In genomic region chr16:31000671-31001382, GRCh38 we compare ENCODE assay signal across 21 cellular contexts. TPM values are rescaled to one million over a fixed set of nuclear protein-coding genes. Genes with fewer than 3 reads are reported as not detected.
DNase-seq lines count a peak whose midpoint lies in the region; ATAC-seq, FAIRE-seq and TF ChIP-seq lines count a peak whose summit lies in the region.
"Had no signal": no experiment of that assay in that cellular context is flagged by ENCODE, and none has a peak within 500 bp of the region (broad histone marks: within the 10 kb centered on the region; RNA-seq: fewer than 3 reads in every experiment).

No MANE protein-coding gene starts in this region.

- TF ChIP-seq CTCF in astrocyte (IDR thresholded peaks at IDR 0.05; ENCODE audit: insufficient read depth, low read depth, low read length) (no peak), epithelial cell of esophagus (IDR thresholded peaks at IDR 0.05; ENCODE audit: insufficient read depth, low read depth, low read length, missing control alignments) (no peak), vagina (IDR thresholded peaks at IDR 0.05) (no peak), psoas muscle (IDR thresholded peaks at IDR 0.05) (no peak), brain microvascular endothelial cell (IDR thresholded peaks at IDR 0.05; ENCODE audit: low read depth, low read length, missing control alignments) (no peak)

- intact Hi-C loops in vagina (cut with DNase I) = no loop called here
- intact Hi-C loops in psoas muscle (cut with DNase I) = no loop called here

- in situ Hi-C loops in brain microvascular endothelial cell (cut with HindIII; ENCODE audit: low pct_ligation_motif_present, low sequenced_read_pairs) = no loop called here

- H3K9me3 Mint-ChIP-seq in astrocyte (ENCODE audit: unreplicated experiment) = no peaks in the 10 kb centered on the region
- H3K9me3 Mint-ChIP-seq: CD14-positive monocyte; CD8-positive, alpha-beta T cell had no signal

- DNase-seq in astrocyte (ENCODE audit: low read depth) (no peak), epithelial cell of esophagus (ENCODE audit: low read depth) (peak; percentile 42), left lobe of liver (ENCODE audit: low spot score) (peak; percentile 65), vagina (ENCODE audit: extremely low spot score in 2 of 2) (no peak), psoas muscle (no peak), brain microvascular endothelial cell (no peak), middle frontal gyrus (ENCODE audit: extremely low spot score, low spot score) (no peak)
- DNase-seq: CD8-positive, alpha-beta T cell; COR-L47; DMS153; DMS79 treated with DMSO at 0.1 percent for 48 hours; EL; GM23248 had no signal

- H3K4me3 ChIP-seq in astrocyte (ENCODE audit: insufficient read depth, low read depth, low read length) = no peak overlapping the region
- no peak overlapping the region for H3K4me3 ChIP-seq in epithelial cell of esophagus (ENCODE audit: low read length)
- no peak overlapping the region for H3K4me3 ChIP-seq in vagina
- H3K4me3 ChIP-seq in psoas muscle = no peak overlapping the region
- no peak overlapping the region for H3K4me3 ChIP-seq in brain microvascular endothelial cell (ENCODE audit: low read depth, low read length)
- H3K4me3 ChIP-seq: A549, GM23248 had no signal

- H3K27me3 ChIP-seq in astrocyte (ENCODE audit: insufficient read depth, low read length) (no peaks in the 10 kb centered on the region), vagina (no peaks in the 10 kb centered on the region), psoas muscle (ENCODE audit: insufficient read depth in 3 of 3, low read length in 2 of 3) (no peaks in the 10 kb centered on the region), brain microvascular endothelial cell (replicated peaks) (no peaks in the 10 kb centered on the region)

- H2AFZ ChIP-seq in astrocyte (ENCODE audit: low read depth, low read length) = no peak overlapping the region
- H2AFZ ChIP-seq: GM23248 had no signal

- H3K27me3 Mint-ChIP-seq in astrocyte (ENCODE audit: low read depth, unreplicated experiment) = no peaks in the 10 kb centered on the region

- H3K9ac ChIP-seq in astrocyte (ENCODE audit: low read length) = no peak overlapping the region
- H3K9ac ChIP-seq: GM23248 had no signal

- H3K4me1 Mint-ChIP-seq in astrocyte (ENCODE audit: low read depth, unreplicated experiment) = peaks cover 52% of the 10 kb centered on the region

- peak overlapping the region; percentile 18 for H3K27ac Mint-ChIP-seq in astrocyte (ENCODE audit: unreplicated experiment)
- H3K27ac Mint-ChIP-seq: CD8-positive, alpha-beta T cell had no signal

- 80 to 88% (median 85%) methylated on average over 19 of the region's 19 CpGs for WGBS in psoas muscle, 3 donors

- H3K27ac ChIP-seq in astrocyte (ENCODE audit: low read depth, low read length) = no peak overlapping the region
- peak overlapping the region; percentile 2 for H3K27ac ChIP-seq in vagina
- no peak overlapping the region for H3K27ac ChIP-seq in psoas muscle
- H3K27ac ChIP-seq in brain microvascular endothelial cell = no peak overlapping the region
- H3K27ac ChIP-seq: HL-60 had no signal

- no peak for FAIRE-seq in astrocyte (lab: Jason Lieb, UNC)
- FAIRE-seq: A549, D721Med, G401.6, GM12891, H54 had no signal

- H3K79me2 ChIP-seq in astrocyte (ENCODE audit: insufficient read depth, low read length) = peaks cover 39% of the 10 kb centered on the region

- peaks cover 5% of the 10 kb centered on the region for H3K36me3 Mint-ChIP-seq in astrocyte (ENCODE audit: low read depth, unreplicated experiment)
- H3K36me3 Mint-ChIP-seq: CD14-positive monocyte; CD8-positive, alpha-beta T cell had no signal

- H3K36me3 ChIP-seq in astrocyte (ENCODE audit: insufficient read depth, low read length) = no peaks in the 10 kb centered on the region
- H3K36me3 ChIP-seq in vagina = no peaks in the 10 kb centered on the region
- no peaks in the 10 kb centered on the region for H3K36me3 ChIP-seq in psoas muscle (ENCODE audit: insufficient read depth in 1 of 2, low read depth in 1 of 2)
- H3K36me3 ChIP-seq in brain microvascular endothelial cell (replicated peaks) = no peaks in the 10 kb centered on the region

- H3K9me3 ChIP-seq in astrocyte (ENCODE audit: insufficient read depth, low read depth, low read length) (no peaks in the 10 kb centered on the region), vagina (no peaks in the 10 kb centered on the region), psoas muscle (no peaks in the 10 kb centered on the region)
- H3K9me3 ChIP-seq: A549 had no signal

- no peak overlapping the region for H3K4me2 ChIP-seq in astrocyte (ENCODE audit: low read length)
- H3K4me2 ChIP-seq: A549 had no signal

- H3K4me3 Mint-ChIP-seq in astrocyte (ENCODE audit: unreplicated experiment) = no peak overlapping the region
- H3K4me3 Mint-ChIP-seq: CD14-positive monocyte; CD8-positive, alpha-beta T cell had no signal

- ATAC-seq in left lobe of liver = no peak
- no peak for ATAC-seq in psoas muscle
- ATAC-seq: A549; CD8-positive, alpha-beta T cell; HCT116 had no signal

- H4K20me1 ChIP-seq in astrocyte (ENCODE audit: insufficient read depth, low read length) = peaks cover 11% of the 10 kb centered on the region

- TF ChIP-seq POLR2A in vagina (IDR thresholded peaks at IDR 0.05) = no peak

- H3K4me1 ChIP-seq in astrocyte (ENCODE audit: insufficient read depth, low read length) (peaks cover 38% of the 10 kb centered on the region), vagina (peaks cover 28% of the 10 kb centered on the region), psoas muscle (peaks cover 6% of the 10 kb centered on the region)

RNA-seq across cellular contexts. Expression of gene STX1B, which starts 9.6 kb away (rescaled TPM):
- total RNA-seq in astrocyte (10.7 and 11.0 TPM in 2 replicates), left lobe of liver (4.2 TPM), vagina (4.7 TPM), psoas muscle (under 1 TPM in 3 of 4 donors, not detected in 1; 0.11 to 0.64 (median 0.26) TPM)
- polyA plus RNA-seq in psoas muscle = under 1 TPM; 0.04 to 0.14 (median 0.05) TPM
- polyA plus RNA-seq: CD14-positive monocyte had no signal

RNA-seq across cellular contexts. Expression of gene HSD3B7, which starts 15.8 kb away (rescaled TPM):
- total RNA-seq in astrocyte (8.3 and 9.0 TPM in 2 replicates), left lobe of liver (71.5 TPM), vagina (14.5 TPM), psoas muscle (10 to 100 TPM in 1 of 4 donors, 1 to 10 TPM in 3; 3.2 to 12.8 (median 5.4) TPM)
- 1 to 10 TPM; 3.5 to 4.9 (median 4.1) TPM for polyA plus RNA-seq in psoas muscle

RNA-seq across cellular contexts. Expression of gene STX4, which starts 32.5 kb away (rescaled TPM):
- total RNA-seq in astrocyte = 54.9 and 56.0 TPM in 2 replicates
- total RNA-seq in left lobe of liver = 24.6 TPM
- total RNA-seq in vagina = 42.5 TPM
- total RNA-seq in psoas muscle = 10 to 100 TPM; 47.6 to 57.8 (median 51.6) TPM
- 100 to 1,000 TPM in 1 of 3 donors, 10 to 100 TPM in 2; 61.8 to 123 (median 83.3) TPM for polyA plus RNA-seq in psoas muscle

RNA-seq across cellular contexts. Expression of gene SETD1A, which starts 43.3 kb away (rescaled TPM):
- total RNA-seq in astrocyte (15.4 and 18.7 TPM in 2 replicates), left lobe of liver (8.2 TPM), vagina (10.6 TPM), psoas muscle (10 to 100 TPM; 13.3 to 19.0 (median 16.2) TPM)
- polyA plus RNA-seq in psoas muscle = 10 to 100 TPM in 1 of 3 donors, 1 to 10 TPM in 2; 7.9 to 15.9 (median 9.4) TPM

RNA-seq across cellular contexts. Expression of gene ORAI3, which starts 52.0 kb away (rescaled TPM):
- total RNA-seq in astrocyte (21.1 and 22.6 TPM in 2 replicates), left lobe of liver (51.3 TPM), vagina (27.0 TPM), psoas muscle (1 to 10 TPM; 3.6 to 5.8 (median 5.5) TPM)
- polyA plus RNA-seq in psoas muscle = 1 to 10 TPM; 3.5 to 6.0 (median 4.0) TPM

Comparison
In these comparisons a context has a peak if more than half of its experiments do, and no peak if none do; other contexts are left out.
1. DNase-seq: peak in epithelial cell of esophagus (single experiment) and left lobe of liver (single experiment); none in astrocyte (single experiment), vagina (0 of 2), psoas muscle (0 of 2), brain microvascular endothelial cell (single experiment) and middle frontal gyrus (single experiment).